ENCODE assay signal across 8 cellular contexts in genomic region chr19:294819-295686, GRCh38. TPM values are rescaled to one million over a fixed set of nuclear protein-coding genes. Genes with fewer than 3 reads are reported as not detected.
DNase-seq lines count a peak whose midpoint lies in the region; ATAC-seq and TF ChIP-seq lines count a peak whose summit lies in the region.

No MANE protein-coding gene starts in this region.

- no peaks in the 10 kb centered on the region for H3K36me3 Mint-ChIP-seq in immature natural killer cell

- peaks cover 0 to 12% of the 10 kb centered on the region in 2 donors for H3K4me1 Mint-ChIP-seq in immature natural killer cell

- no peak overlapping the region for H3K4me3 Mint-ChIP-seq in immature natural killer cell

- peak overlapping the region; percentile 5 for H3K4me3 ChIP-seq in astrocyte of the cerebellum (ENCODE audit: low read depth, low read length)

- H3K27me3 Mint-ChIP-seq in immature natural killer cell (ENCODE audit: low read depth in 3 of 3): peaks cover under 1 to 17% (median 14%) of the 10 kb centered on the region in 3 donors

- no peak overlapping the region for H3K27ac Mint-ChIP-seq in immature natural killer cell

- in situ Hi-C loops in astrocyte of the cerebellum (cut with HindIII; ENCODE audit: low sequenced_read_pairs): no loop called here

- peaks cover 0 to 2% (median 0%) of the 10 kb centered on the region in 6 donors for H3K9me3 Mint-ChIP-seq in immature natural killer cell

- peak; percentile 73 for TF ChIP-seq CTCF in astrocyte of the cerebellum (IDR thresholded peaks at IDR 0.05; ENCODE audit: low read depth, low read length, missing control alignments)

- DNase-seq in activated gamma-delta T cell treated with Interleukin-2 at 50 U/mL for 16 hours (peak; percentile 44), activated gamma-delta T cell (lab: John Stamatoyannopoulos, UW) (no peak), RPMI8226 (peak; percentile 65), astrocyte of the cerebellum (ENCODE audit: low read depth) (no peak), immature natural killer cell (peak in 2 of 3 donors; percentile 16 to 21), SW 1271 (lab: John Stamatoyannopoulos, UW) (no peak)
- DNase-seq in stimulated activated CD4-positive, alpha-beta T cell treated with anti-CD3 and anti-CD28 coated beads, Interleukin-2, amount 100 ng/mL, for 24 hours: peak; percentile 55 to 67

- no peak for ATAC-seq in GM21360 (IDR thresholded peaks at IDR 0.05; ENCODE audit: unreplicated experiment)

RNA-seq across cellular contexts. Expression of gene PLPP2, which starts 3.9 kb away (rescaled TPM):
- polyA plus RNA-seq in immature natural killer cell: under 1 TPM in 1 of 3 donors, not detected in 2; 0.33 TPM

RNA-seq across cellular contexts. Expression of gene MIER2, which starts 49.5 kb away (rescaled TPM):
- polyA plus RNA-seq in immature natural killer cell: 1 to 10 TPM; 2.0 to 5.8 (median 4.9) TPM

Comparison
In these comparisons a context has a peak if more than half of its experiments do, and no peak if none do; other contexts are left out.
1. DNase-seq: peak in activated gamma-delta T cell treated with Interleukin-2 at 50 U/mL for 16 hours (single experiment), RPMI8226 (single experiment), immature natural killer cell (2 of 3) and stimulated activated CD4-positive, alpha-beta T cell treated with anti-CD3 and anti-CD28 coated beads, Interleukin-2, amount 100 ng/mL, for 24 hours (2 of 2); none in activated gamma-delta T cell (single experiment), astrocyte of the cerebellum (single experiment) and SW 1271 (0 of 2).